Comparison of ENCODE assay signal across 1 cellular context in genomic region chr4:6688879-6689505, GRCh38.
TF ChIP-seq lines count a peak whose summit lies in the region.

No MANE protein-coding gene starts in this region.

TF ChIP-seq in HepG2, 621 proteins besides CTCF, POLR2A, EP300 and RAD21 (continued from another document and continues in another):
- TF ChIP-seq CREB3 (CRISPR knock-in tag; IDR thresholded peaks at IDR 0.05) (no peak), NFAT5 (CRISPR knock-in tag; IDR thresholded peaks at IDR 0.05) (no peak), SRY (CRISPR knock-in tag; IDR thresholded peaks at IDR 0.05) (peak; percentile 46; the same call in 1 of the 2 replicates), MTA1 (CRISPR knock-in tag; IDR thresholded peaks at IDR 0.05; ENCODE audit: borderline replicate concordance) (no peak), MAFK (conservative IDR thresholded peaks at IDR 0.05 in 1 of 2, IDR thresholded peaks at IDR 0.05 in 1 of 2; ENCODE audit: low read length in 2 of 2) (no peak), DZIP1 (CRISPR knock-in tag; IDR thresholded peaks at IDR 0.05) (no peak), MBD4 (IDR thresholded peaks at IDR 0.05; ENCODE audit: borderline replicate concordance, low read length) (no peak), FOSL2 (CRISPR knock-in tag; IDR thresholded peaks at IDR 0.05) (peak; percentile 97), FOXP1 (IDR thresholded peaks at IDR 0.05) (no peak), FOXP1 (CRISPR knock-in tag; IDR thresholded peaks at IDR 0.05) (no peak), PATZ1 (CRISPR knock-in tag; IDR thresholded peaks at IDR 0.05) (peak; percentile 66; the same call in 1 of the 2 replicates), MAFF (IDR thresholded peaks at IDR 0.05; ENCODE audit: low read depth, low read length) (no peak), KDM3A (CRISPR knock-in tag; IDR thresholded peaks at IDR 0.05; ENCODE audit: low read depth) (0 out of 2 replicates have a peak, but pooled peaks have one; percentile 6), NFRKB (IDR thresholded peaks at IDR 0.05) (no peak), SMC3 (IDR thresholded peaks at IDR 0.05; ENCODE audit: low read length) (no peak), SNAI1 (CRISPR knock-in tag; IDR thresholded peaks at IDR 0.05; ENCODE audit: borderline replicate concordance) (no peak), ZNF225 (CRISPR knock-in tag; IDR thresholded peaks at IDR 0.05) (no peak), PBX3 (CRISPR knock-in tag; IDR thresholded peaks at IDR 0.05; ENCODE audit: borderline replicate concordance) (no peak), DR1 (CRISPR knock-in tag; IDR thresholded peaks at IDR 0.05) (no peak; the same call in 1 of the 2 replicates), GRHL1 (CRISPR knock-in tag; conservative IDR thresholded peaks at IDR 0.05) (no peak), MIXL1 (CRISPR knock-in tag; IDR thresholded peaks at IDR 0.05) (peak; percentile 6; the same call in 1 of the 2 replicates), FOXC1 (CRISPR knock-in tag; IDR thresholded peaks at IDR 0.05; ENCODE audit: borderline replicate concordance) (no peak), EHMT2 (IDR thresholded peaks at IDR 0.05; ENCODE audit: borderline replicate concordance, low read depth, low read length) (no peak), ZSCAN9 (CRISPR knock-in tag; IDR thresholded peaks at IDR 0.05; ENCODE audit: borderline replicate concordance) (peak; percentile 22; the same call in 1 of the 2 replicates), NR0B2 (CRISPR knock-in tag; IDR thresholded peaks at IDR 0.05) (no peak), ZFP91 (CRISPR knock-in tag; IDR thresholded peaks at IDR 0.05; ENCODE audit: borderline replicate concordance) (peak; percentile 50), RXRA (CRISPR knock-in tag; IDR thresholded peaks at IDR 0.05) (peak; percentile 69; the same call in 1 of the 2 replicates), ZSCAN22 (CRISPR knock-in tag; IDR thresholded peaks at IDR 0.05) (no peak), SRSF4 (IDR thresholded peaks at IDR 0.05; ENCODE audit: low read depth, low read length, poor library complexity, severe bottlenecking) (no peak), AHR (CRISPR knock-in tag; IDR thresholded peaks at IDR 0.05) (no peak), ZNF691 (CRISPR knock-in tag; IDR thresholded peaks at IDR 0.05; ENCODE audit: borderline replicate concordance, low read depth) (no peak; the same call in 1 of the 2 replicates), ZNF543 (CRISPR knock-in tag; IDR thresholded peaks at IDR 0.05) (no peak; the same call in 1 of the 2 replicates), ARID3A (IDR thresholded peaks at IDR 0.05; ENCODE audit: low read depth, low read length) (0 out of 2 replicates have a peak, but pooled peaks have one; percentile 36), ZNF224 (CRISPR knock-in tag; IDR thresholded peaks at IDR 0.05) (no peak; the same call in 1 of the 2 replicates), CSRNP1 (CRISPR knock-in tag; IDR thresholded peaks at IDR 0.05) (no peak; the same call in 1 of the 2 replicates), ZNF83 (CRISPR knock-in tag; IDR thresholded peaks at IDR 0.05; ENCODE audit: borderline replicate concordance) (no peak), AGO1 (IDR thresholded peaks at IDR 0.05; ENCODE audit: low read depth, low read length, poor library complexity, severe bottlenecking) (no peak), ZNF44 (CRISPR knock-in tag; IDR thresholded peaks at IDR 0.05) (no peak), MTA3 (CRISPR knock-in tag; IDR thresholded peaks at IDR 0.05) (no peak)
